13 cellular contexts compared by ENCODE assay signal in the genomic region with DNA sequence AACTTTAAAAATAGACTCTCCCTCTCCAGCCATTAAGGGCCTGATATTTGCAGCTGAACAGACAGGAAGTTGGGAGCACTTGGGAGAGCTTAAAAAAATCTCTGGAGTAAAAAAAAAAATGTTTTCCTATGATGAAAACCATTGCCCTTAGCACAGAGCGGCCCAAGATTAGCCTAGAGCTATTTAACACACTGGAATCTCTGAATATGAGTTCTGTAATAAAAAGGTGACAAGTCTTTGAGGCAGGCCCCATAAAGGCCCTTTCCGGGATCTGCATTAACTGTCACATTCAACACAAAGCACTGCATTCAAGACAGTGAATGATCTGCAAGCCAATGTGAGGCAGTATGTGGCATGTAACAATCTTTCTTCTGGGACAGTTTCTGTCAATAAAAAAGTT.
DNase-seq lines count a peak whose midpoint lies in the region; ATAC-seq and TF ChIP-seq lines count a peak whose summit lies in the region.
"Had no signal": no experiment of that assay in that cellular context is flagged by ENCODE, and none has a peak within 500 bp of the region (broad histone marks: within the 10 kb centered on the region; RNA-seq: fewer than 3 reads in every experiment).

No MANE protein-coding gene starts in this region.

- H3K4me1 ChIP-seq in heart right ventricle (peaks cover 12 to 42% (median 20%) of the 10 kb centered on the region in 9 donors), prostate gland (replicated peaks) (no peaks in the 10 kb centered on the region), PC-9 (replicated peaks; ENCODE audit: insufficient read depth) (no peaks in the 10 kb centered on the region), gastrocnemius medialis (peaks cover 27 to 29% of the 10 kb centered on the region in 2 donors)

- no peak overlapping the region for H3K4me3 Mint-ChIP-seq in WTC11
- H3K4me3 Mint-ChIP-seq: natural killer cell had no signal

- no peaks in the 10 kb centered on the region for H3F3A ChIP-seq in PC-9 (ENCODE audit: insufficient read depth, low read depth)

- H3K27ac Mint-ChIP-seq in WTC11 = peak overlapping the region; percentile 74
- H3K27ac Mint-ChIP-seq: activated T-helper 2 cell treated with anti-CD3 and anti-CD28 coated beads, Interferon-gamma antibody, Interleukin-2, Interleukin-4, amounts not matched to agents 10 μg/mL and 5 μg/mL and 100 μg/mL, durations not matched to agents 14 hours and 24 hours and 36 hours; natural killer cell had no signal

- H3K4me1 Mint-ChIP-seq in WTC11 = peaks cover 54% of the 10 kb centered on the region

- intact Hi-C loops in heart right ventricle (cut with DNase I) (no loop called here), prostate gland (cut with DNase I) (no loop called here), PC-9 (cut with micrococcal nuclease; ENCODE audit: unreplicated experiment) (no loop called here), gastrocnemius medialis (cut with DNase I; ENCODE audit: low total_unique reads) (no loop called here)

- peak; percentile 19 for DNase-seq in EL
- DNase-seq in WTC11 (ENCODE audit: low spot score) = no peak
- DNase-seq in heart right ventricle = no peak
- DNase-seq in prostate gland (ENCODE audit: low spot score) = no peak
- DNase-seq in PC-9 = no peak
- DNase-seq in gastrocnemius medialis = no peak
- DNase-seq in NCI-H2107 treated with DMSO at 0.1 percent for 48 hours (lab: John Stamatoyannopoulos, UW; ENCODE audit: unreplicated experiment) = no peak
- no peak for DNase-seq in stimulated activated naive CD8-positive, alpha-beta T cell treated with anti-CD3 and anti-CD28 coated beads, Interleukin-15, Interleukin-2, amounts not matched to agents 100 U/mL and 50 U/mL, for 24 hours
- DNase-seq: DND-41; natural killer cell; stimulated activated CD4-positive, alpha-beta T cell treated with anti-CD3 and anti-CD28 coated beads, Interleukin-12 subunit alpha, Interleukin-12 subunit beta, amount 100 ng/mL, for 4 hours had no signal

- TF ChIP-seq CTCF in WTC11 (IDR thresholded peaks at IDR 0.05) = no peak
- no peak for TF ChIP-seq CTCF in heart right ventricle (IDR thresholded peaks at IDR 0.05)
- TF ChIP-seq CTCF in prostate gland (IDR thresholded peaks at IDR 0.05) = no peak
- no peak for TF ChIP-seq CTCF in PC-9 (conservative IDR thresholded peaks at IDR 0.05)
- no peak for TF ChIP-seq CTCF in gastrocnemius medialis (IDR thresholded peaks at IDR 0.05 in 4 of 5, conservative IDR thresholded peaks at IDR 0.05 in 1 of 5)

- H3K27me3 Mint-ChIP-seq in WTC11 (ENCODE audit: low read depth) = no peaks in the 10 kb centered on the region

- H3K4me3 ChIP-seq in heart right ventricle = no peak overlapping the region
- H3K4me3 ChIP-seq in prostate gland = no peak overlapping the region
- no peak overlapping the region for H3K4me3 ChIP-seq in PC-9
- no peak overlapping the region for H3K4me3 ChIP-seq in gastrocnemius medialis

- H3K9me3 ChIP-seq in heart right ventricle (no peaks in the 10 kb centered on the region), prostate gland (no peaks in the 10 kb centered on the region), PC-9 (ENCODE audit: insufficient read depth, low read depth) (no peaks in the 10 kb centered on the region), gastrocnemius medialis (no peaks in the 10 kb centered on the region)

- H3K27me3 ChIP-seq in heart right ventricle (no peaks in the 10 kb centered on the region), prostate gland (replicated peaks; ENCODE audit: insufficient read depth) (no peaks in the 10 kb centered on the region), PC-9 (ENCODE audit: insufficient read depth, low read depth) (no peaks in the 10 kb centered on the region), gastrocnemius medialis (no peaks in the 10 kb centered on the region)

- H3K36me3 ChIP-seq in heart right ventricle (no peaks in the 10 kb centered on the region), prostate gland (no peaks in the 10 kb centered on the region), PC-9 (ENCODE audit: low read depth) (no peaks in the 10 kb centered on the region), gastrocnemius medialis (no peaks in the 10 kb centered on the region)

- in situ Hi-C loops in gastrocnemius medialis (cut with MboI; ENCODE audit: low sequenced_read_pairs in 4 of 4) = no loop called here

- ATAC-seq in WTC11 (no peak), heart right ventricle (peak; percentile 49 to 83 (median 70)), gastrocnemius medialis (no peak)
- no peak for ATAC-seq in stimulated activated naive CD8-positive, alpha-beta T cell treated with anti-CD3 and anti-CD28 coated beads, Interleukin-15, Interleukin-2, amounts not matched to agents 100 U/mL and 50 U/mL, for 24 hours
- ATAC-seq: esophagus mucosa, natural killer cell had no signal

- H4K20me1 ChIP-seq in PC-9 (ENCODE audit: insufficient read depth) = no peaks in the 10 kb centered on the region

- 50 to 55% methylated on average over 2 of the region's 2 CpGs for WGBS in heart right ventricle, 2 donors
- 39% methylated on average over 2 of the region's 2 CpGs for WGBS in prostate gland

- CTCF ChIA-PET in WTC11 (lab: Charles Lee) = interaction anchor here (1.4 to 2.9 kb wide), 2 partner anchors 21 to 26 kb away, joined by 6 to 8 read pairs; no protein-coding TSS in a partner anchor
- CTCF ChIA-PET in PC-9 (lab: Charles Lee) = no interaction called here

- H3K9me2 ChIP-seq in PC-9 (ENCODE audit: insufficient read depth) = no peaks in the 10 kb centered on the region

- no peak overlapping the region for H3K4me2 ChIP-seq in PC-9

- H3K36me3 Mint-ChIP-seq in WTC11 = no peaks in the 10 kb centered on the region
- H3K36me3 Mint-ChIP-seq: natural killer cell had no signal

- H3K79me2 ChIP-seq in PC-9 (ENCODE audit: low read depth) = no peaks in the 10 kb centered on the region

- TF ChIP-seq POLR2A in prostate gland (IDR thresholded peaks at IDR 0.05) = no peak
- TF ChIP-seq POLR2A in gastrocnemius medialis (IDR thresholded peaks at IDR 0.05) = no peak

- no peaks in the 10 kb centered on the region for H3K9me3 Mint-ChIP-seq in WTC11
- H3K9me3 Mint-ChIP-seq: activated T-helper 2 cell treated with anti-CD3 and anti-CD28 coated beads, Interferon-gamma antibody, Interleukin-2, Interleukin-4, amounts not matched to agents 10 μg/mL and 5 μg/mL and 100 μg/mL, durations not matched to agents 14 hours and 24 hours and 36 hours; natural killer cell had no signal

- no peak overlapping the region for H2AFZ ChIP-seq in PC-9

- H3K27ac ChIP-seq in heart right ventricle (peak overlapping the region in 9 of 10 donors; percentile 1 to 75 (median 49)), prostate gland (peak overlapping the region; percentile 3 to 9), PC-9 (no peak overlapping the region), gastrocnemius medialis (peak overlapping the region in 2 of 4 donors; percentile 25 to 41)

- BruUV-seq in PC-9 (replicated peaks; lab: Mats Ljungman, UMichigan) = no TSS peak

- POLR2A ChIA-PET in WTC11 (lab: Charles Lee) (interaction anchor here (0.7 kb wide), 1 partner anchor 19 kb away, joined by 3 read pairs; no protein-coding TSS in a partner anchor), PC-9 (lab: Charles Lee; ENCODE audit: unreplicated experiment) (no interaction called here)

TF ChIP-seq in WTC11, 78 proteins besides CTCF, POLR2A, EP300 and RAD21 (continues in another document):
- TF ChIP-seq, protein P1, sequence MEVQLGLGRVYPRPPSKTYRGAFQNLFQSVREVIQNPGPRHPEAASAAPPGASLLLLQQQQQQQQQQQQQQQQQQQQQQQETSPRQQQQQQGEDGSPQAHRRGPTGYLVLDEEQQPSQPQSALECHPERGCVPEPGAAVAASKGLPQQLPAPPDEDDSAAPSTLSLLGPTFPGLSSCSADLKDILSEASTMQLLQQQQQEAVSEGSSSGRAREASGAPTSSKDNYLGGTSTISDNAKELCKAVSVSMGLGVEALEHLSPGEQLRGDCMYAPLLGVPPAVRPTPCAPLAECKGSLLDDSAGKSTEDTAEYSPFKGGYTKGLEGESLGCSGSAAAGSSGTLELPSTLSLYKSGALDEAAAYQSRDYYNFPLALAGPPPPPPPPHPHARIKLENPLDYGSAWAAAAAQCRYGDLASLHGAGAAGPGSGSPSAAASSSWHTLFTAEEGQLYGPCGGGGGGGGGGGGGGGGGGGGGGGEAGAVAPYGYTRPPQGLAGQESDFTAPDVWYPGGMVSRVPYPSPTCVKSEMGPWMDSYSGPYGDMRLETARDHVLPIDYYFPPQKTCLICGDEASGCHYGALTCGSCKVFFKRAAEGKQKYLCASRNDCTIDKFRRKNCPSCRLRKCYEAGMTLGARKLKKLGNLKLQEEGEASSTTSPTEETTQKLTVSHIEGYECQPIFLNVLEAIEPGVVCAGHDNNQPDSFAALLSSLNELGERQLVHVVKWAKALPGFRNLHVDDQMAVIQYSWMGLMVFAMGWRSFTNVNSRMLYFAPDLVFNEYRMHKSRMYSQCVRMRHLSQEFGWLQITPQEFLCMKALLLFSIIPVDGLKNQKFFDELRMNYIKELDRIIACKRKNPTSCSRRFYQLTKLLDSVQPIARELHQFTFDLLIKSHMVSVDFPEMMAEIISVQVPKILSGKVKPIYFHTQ (CRISPR knock-in tag; IDR thresholded peaks at IDR 0.05) = no peak
- TF ChIP-seq FOXJ3 (CRISPR knock-in tag; IDR thresholded peaks at IDR 0.05; ENCODE audit: borderline replicate concordance) (no peak), ETV6 (CRISPR knock-in tag; IDR thresholded peaks at IDR 0.05) (no peak), OVOL2 (CRISPR knock-in tag; IDR thresholded peaks at IDR 0.05; ENCODE audit: borderline replicate concordance) (no peak), CREB1 (CRISPR knock-in tag; IDR thresholded peaks at IDR 0.05) (no peak), RORB (CRISPR knock-in tag; IDR thresholded peaks at IDR 0.05) (no peak), ZNF396 (CRISPR knock-in tag; IDR thresholded peaks at IDR 0.05; ENCODE audit: borderline replicate concordance) (no peak), ESRRA (CRISPR knock-in tag; IDR thresholded peaks at IDR 0.05; ENCODE audit: borderline replicate concordance) (no peak), TEAD4 (CRISPR knock-in tag; IDR thresholded peaks at IDR 0.05) (no peak)

Comparison
In these comparisons a context has a peak if more than half of its experiments do, and no peak if none do; other contexts are left out.
1. ATAC-seq: peak in heart right ventricle (8 of 8); none in WTC11 (single experiment), gastrocnemius medialis (0 of 2) and stimulated activated naive CD8-positive, alpha-beta T cell treated with anti-CD3 and anti-CD28 coated beads, Interleukin-15, Interleukin-2, amounts not matched to agents 100 U/mL and 50 U/mL, for 24 hours (single experiment).